16 cellular contexts compared by ENCODE assay signal in the genomic region with DNA sequence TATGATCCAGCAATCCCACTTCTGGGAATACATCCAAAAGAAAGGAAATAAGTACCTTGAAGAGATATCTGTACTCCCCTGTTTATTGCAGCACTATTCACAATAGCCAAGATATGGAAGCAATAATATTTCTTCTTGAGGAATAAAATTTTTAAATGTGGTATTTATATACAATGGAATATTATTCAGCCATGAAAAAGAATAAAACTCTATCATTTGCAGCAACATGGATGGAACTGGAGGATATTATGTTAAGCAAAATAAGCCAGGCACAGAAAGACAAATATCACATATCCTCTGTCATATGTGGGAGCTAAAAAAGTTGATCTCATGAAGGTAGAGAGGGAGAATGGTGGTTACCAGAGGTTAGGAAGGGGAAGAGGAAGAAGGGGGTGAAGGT. TPM values are rescaled to one million over a fixed set of nuclear protein-coding genes. Genes with fewer than 3 reads are reported as not detected.
"Had no signal": no experiment of that assay in that cellular context is flagged by ENCODE, and none has a peak within 500 bp of the region (broad histone marks: within the 10 kb centered on the region; RNA-seq: fewer than 3 reads in every experiment).

No MANE protein-coding gene starts in this region.

- H3K36me3 Mint-ChIP-seq: memory B cell had no signal

- H3K9me3 Mint-ChIP-seq: dendritic cell treated with granulocyte-macrophage colony-stimulating factor and Interleukin-4, amounts not matched to agents 40 ng/mL and 50 ng/mL, for 4 days; memory B cell had no signal

- H3K27ac Mint-ChIP-seq: dendritic cell treated with granulocyte-macrophage colony-stimulating factor and Interleukin-4, amounts not matched to agents 40 ng/mL and 50 ng/mL, for 4 days; memory B cell had no signal

- ATAC-seq: foreskin keratinocyte; left ventricle myocardium superior; mucosa of descending colon; naive thymus-derived CD4-positive, alpha-beta T cell had no signal

- FAIRE-seq: bronchial epithelial cell had no signal

- H3K4me3 Mint-ChIP-seq: dendritic cell treated with granulocyte-macrophage colony-stimulating factor and Interleukin-4, amounts not matched to agents 40 ng/mL and 50 ng/mL, for 4 days; memory B cell had no signal

- H3K4me1 ChIP-seq: ascending aorta, foreskin keratinocyte, tibial artery, uterus had no signal

- DNase-seq: activated gamma-delta T cell treated with Interleukin-2 at 50 U/mL for 16 hours; effector memory CD4-positive, alpha-beta T cell; foreskin keratinocyte; glutamatergic neuron; hypothalamus; kidney glomerular epithelial cell; left ventricle myocardium superior; mucosa of descending colon; naive thymus-derived CD4-positive, alpha-beta T cell; stimulated activated CD4-positive, alpha-beta T cell treated with anti-CD3 and anti-CD28 coated beads, Interleukin-1b, Interleukin-23, amount 100 ng/mL, for 48 hours; tibial artery; uterus had no signal

- H3K4me3 ChIP-seq: ascending aorta, mucosa of descending colon, tibial artery had no signal

- H3K9me3 ChIP-seq: mucosa of descending colon, tibial artery, uterus had no signal

- H3K27ac ChIP-seq: ascending aorta, foreskin keratinocyte, tibial artery had no signal

- H3K27me3 Mint-ChIP-seq: dendritic cell treated with granulocyte-macrophage colony-stimulating factor and Interleukin-4, amounts not matched to agents 40 ng/mL and 50 ng/mL, for 4 days had no signal

RNA-seq across cellular contexts. Expression of a gene that starts 1.4 kb away (rescaled TPM):
- polyA plus RNA-seq: foreskin keratinocyte; naive thymus-derived CD4-positive, alpha-beta T cell had no signal
